In genomic region chr7:77831481-77831880, GRCh38 we compare ENCODE assay signal across 22 cellular contexts. TPM values are rescaled to one million over a fixed set of nuclear protein-coding genes. Genes with fewer than 3 reads are reported as not detected.
DNase-seq lines count a peak whose midpoint lies in the region; ATAC-seq and TF ChIP-seq lines count a peak whose summit lies in the region.
"Had no signal": no experiment of that assay in that cellular context is flagged by ENCODE, and none has a peak within 500 bp of the region (broad histone marks: within the 10 kb centered on the region; RNA-seq: fewer than 3 reads in every experiment).

No MANE protein-coding gene starts in this region.

- H3K4me3 Mint-ChIP-seq in activated CD8-positive, alpha-beta T cell treated with anti-CD3 and anti-CD28 coated beads for 36 hours: no peak overlapping the region
- no peak overlapping the region for H3K4me3 Mint-ChIP-seq in activated CD8-positive, alpha-beta T cell treated with anti-CD3 and anti-CD28 coated beads, Interleukin-2, amount 10 ng/mL, durations not matched to agents 7 days and 5 days
- H3K4me3 Mint-ChIP-seq in activated naive CD4-positive, alpha-beta T cell treated with anti-CD3 and anti-CD28 coated beads, Interleukin-2, amount 10 ng/mL, durations not matched to agents 7 days and 5 days: no peak overlapping the region
- no peak overlapping the region for H3K4me3 Mint-ChIP-seq in progenitor cell of endocrine pancreas (ENCODE audit: low read depth)
- H3K4me3 Mint-ChIP-seq: stimulated activated naive CD8-positive, alpha-beta T cell treated with anti-CD3 and anti-CD28 coated beads, Interleukin-15, Interleukin-2, amounts not matched to agents 100 ng/mL and 50 ng/mL, for 24 hours had no signal

- peaks cover 11% of the 10 kb centered on the region for H3K36me3 Mint-ChIP-seq in activated CD8-positive, alpha-beta T cell treated with anti-CD3 and anti-CD28 coated beads for 36 hours (ENCODE audit: low read depth)
- H3K36me3 Mint-ChIP-seq in activated CD8-positive, alpha-beta T cell treated with anti-CD3 and anti-CD28 coated beads, Interleukin-2, amount 10 ng/mL, durations not matched to agents 7 days and 5 days (ENCODE audit: low read depth): peaks cover 17% of the 10 kb centered on the region
- peaks cover 24% of the 10 kb centered on the region for H3K36me3 Mint-ChIP-seq in activated naive CD4-positive, alpha-beta T cell treated with anti-CD3 and anti-CD28 coated beads, Interleukin-2, amount 10 ng/mL, durations not matched to agents 7 days and 5 days
- no peaks in the 10 kb centered on the region for H3K36me3 Mint-ChIP-seq in progenitor cell of endocrine pancreas (ENCODE audit: insufficient read depth)

- no peaks in the 10 kb centered on the region for H3K9me3 ChIP-seq in SK-N-MC (ENCODE audit: low read depth, low read length)
- H3K9me3 ChIP-seq: ascending aorta had no signal

- H3K4me3 ChIP-seq in SK-N-MC: no peak overlapping the region
- H3K4me3 ChIP-seq: ascending aorta, coronary artery, esophagus muscularis mucosa had no signal

- POLR2A ChIA-PET in activated CD8-positive, alpha-beta T cell treated with anti-CD3 and anti-CD28 coated beads for 36 hours (lab: Charles Lee): no interaction called here
- POLR2A ChIA-PET in activated CD8-positive, alpha-beta T cell treated with anti-CD3 and anti-CD28 coated beads, Interleukin-2, amount 10 ng/mL, durations not matched to agents 7 days and 5 days (lab: Charles Lee): no interaction called here

- intact Hi-C loops in activated CD8-positive, alpha-beta T cell treated with anti-CD3 and anti-CD28 coated beads for 36 hours (cut with micrococcal nuclease): no loop called here

- CTCF ChIA-PET in activated CD8-positive, alpha-beta T cell treated with anti-CD3 and anti-CD28 coated beads for 36 hours (lab: Charles Lee): interaction anchor here (0.6 kb wide), 1 partner anchor 32 kb away, joined by 4 read pairs; no protein-coding TSS in a partner anchor
- CTCF ChIA-PET in activated CD8-positive, alpha-beta T cell treated with anti-CD3 and anti-CD28 coated beads, Interleukin-2, amount 10 ng/mL, durations not matched to agents 7 days and 5 days (lab: Charles Lee): no interaction called here
- CTCF ChIA-PET in activated naive CD4-positive, alpha-beta T cell treated with anti-CD3 and anti-CD28 coated beads, Interleukin-2, amount 10 ng/mL, durations not matched to agents 7 days and 5 days (lab: Charles Lee): no interaction called here

- ATAC-seq in activated CD8-positive, alpha-beta T cell treated with anti-CD3 and anti-CD28 coated beads for 36 hours: peak; percentile 56
- no peak for ATAC-seq in activated CD8-positive, alpha-beta T cell treated with anti-CD3 and anti-CD28 coated beads, Interleukin-2, amount 10 ng/mL, durations not matched to agents 7 days and 5 days
- ATAC-seq in HG03342 (IDR thresholded peaks at IDR 0.05; ENCODE audit: unreplicated experiment): no peak
- ATAC-seq: PC-3 had no signal

- peak; percentile 24 for DNase-seq in activated CD8-positive, alpha-beta T cell treated with anti-CD3 and anti-CD28 coated beads for 36 hours
- DNase-seq in activated CD8-positive, alpha-beta T cell treated with anti-CD3 and anti-CD28 coated beads, Interleukin-2, amount 10 ng/mL, durations not matched to agents 7 days and 5 days: no peak
- DNase-seq in SK-N-MC (ENCODE audit: low read depth, low spot score) (no peak), progenitor cell of endocrine pancreas (ENCODE audit: low spot score, unreplicated experiment) (no peak)
- peak; percentile 22 for DNase-seq in activated naive CD4-positive, alpha-beta T cell treated with anti-CD3 and anti-CD28 coated beads, Interleukin-2, amount 10 ng/mL, durations not matched to agents 7 days and 5 days
- DNase-seq in stimulated activated CD4-positive, alpha-beta T cell treated with anti-CD3 and anti-CD28 coated beads, Interleukin-1b, Interleukin-23, amount 100 ng/mL, for 48 hours: peak; percentile 56
- DNase-seq in effector CD4-positive, alpha-beta T cell: no peak
- DNase-seq: ACHN, COR-L47, GDM1, H7, mesenchymal stem cell, MM.1S, NCI-H2029 treated with DMSO at 0.1 percent for 48 hours, NCI-H526, PC-3, retina had no signal

- no peak for TF ChIP-seq CTCF in activated CD8-positive, alpha-beta T cell treated with anti-CD3 and anti-CD28 coated beads for 36 hours (IDR thresholded peaks at IDR 0.05)
- no peak for TF ChIP-seq CTCF in progenitor cell of endocrine pancreas (IDR thresholded peaks at IDR 0.05; ENCODE audit: unreplicated experiment)

- H3K4me1 Mint-ChIP-seq in activated CD8-positive, alpha-beta T cell treated with anti-CD3 and anti-CD28 coated beads for 36 hours (ENCODE audit: low read depth): peaks cover 44% of the 10 kb centered on the region
- peaks cover 30% of the 10 kb centered on the region for H3K4me1 Mint-ChIP-seq in activated CD8-positive, alpha-beta T cell treated with anti-CD3 and anti-CD28 coated beads, Interleukin-2, amount 10 ng/mL, durations not matched to agents 7 days and 5 days (ENCODE audit: low read depth)
- peaks cover 57% of the 10 kb centered on the region for H3K4me1 Mint-ChIP-seq in activated naive CD4-positive, alpha-beta T cell treated with anti-CD3 and anti-CD28 coated beads, Interleukin-2, amount 10 ng/mL, durations not matched to agents 7 days and 5 days
- peaks cover 6% of the 10 kb centered on the region for H3K4me1 Mint-ChIP-seq in progenitor cell of endocrine pancreas (ENCODE audit: low read depth)

- no peaks in the 10 kb centered on the region for H3K27me3 Mint-ChIP-seq in activated CD8-positive, alpha-beta T cell treated with anti-CD3 and anti-CD28 coated beads for 36 hours
- H3K27me3 Mint-ChIP-seq in activated CD8-positive, alpha-beta T cell treated with anti-CD3 and anti-CD28 coated beads, Interleukin-2, amount 10 ng/mL, durations not matched to agents 7 days and 5 days (ENCODE audit: low read depth): no peaks in the 10 kb centered on the region
- no peaks in the 10 kb centered on the region for H3K27me3 Mint-ChIP-seq in activated naive CD4-positive, alpha-beta T cell treated with anti-CD3 and anti-CD28 coated beads, Interleukin-2, amount 10 ng/mL, durations not matched to agents 7 days and 5 days
- H3K27me3 Mint-ChIP-seq in progenitor cell of endocrine pancreas: no peaks in the 10 kb centered on the region
- H3K27me3 Mint-ChIP-seq: stimulated activated naive CD8-positive, alpha-beta T cell treated with anti-CD3 and anti-CD28 coated beads, Interleukin-15, Interleukin-2, amounts not matched to agents 100 ng/mL and 50 ng/mL, for 24 hours had no signal

- no peak overlapping the region for H3K9ac ChIP-seq in SK-N-MC (ENCODE audit: insufficient read length)

- H3K9me3 Mint-ChIP-seq in activated CD8-positive, alpha-beta T cell treated with anti-CD3 and anti-CD28 coated beads for 36 hours: no peaks in the 10 kb centered on the region
- H3K9me3 Mint-ChIP-seq in activated CD8-positive, alpha-beta T cell treated with anti-CD3 and anti-CD28 coated beads, Interleukin-2, amount 10 ng/mL, durations not matched to agents 7 days and 5 days (ENCODE audit: insufficient read depth): peaks cover 6% of the 10 kb centered on the region
- peaks cover 9% of the 10 kb centered on the region for H3K9me3 Mint-ChIP-seq in activated naive CD4-positive, alpha-beta T cell treated with anti-CD3 and anti-CD28 coated beads, Interleukin-2, amount 10 ng/mL, durations not matched to agents 7 days and 5 days
- no peaks in the 10 kb centered on the region for H3K9me3 Mint-ChIP-seq in progenitor cell of endocrine pancreas (ENCODE audit: low read depth)
- H3K9me3 Mint-ChIP-seq: stimulated activated naive CD8-positive, alpha-beta T cell treated with anti-CD3 and anti-CD28 coated beads, Interleukin-15, Interleukin-2, amounts not matched to agents 100 ng/mL and 50 ng/mL, for 24 hours had no signal

- peaks cover 4% of the 10 kb centered on the region; the same call in 1 of the 2 replicates for H3K36me3 ChIP-seq in SK-N-MC (ENCODE audit: insufficient read depth, low read length)
- H3K36me3 ChIP-seq: ascending aorta, esophagus muscularis mucosa had no signal

- peak overlapping the region; percentile 5; the same call in 1 of the 2 replicates for H3K27ac ChIP-seq in SK-N-MC
- H3K27ac ChIP-seq: ascending aorta, coronary artery, esophagus muscularis mucosa had no signal

- H3K27ac Mint-ChIP-seq in activated CD8-positive, alpha-beta T cell treated with anti-CD3 and anti-CD28 coated beads for 36 hours: no peak overlapping the region
- H3K27ac Mint-ChIP-seq in activated CD8-positive, alpha-beta T cell treated with anti-CD3 and anti-CD28 coated beads, Interleukin-2, amount 10 ng/mL, durations not matched to agents 7 days and 5 days: no peak overlapping the region
- H3K27ac Mint-ChIP-seq in activated naive CD4-positive, alpha-beta T cell treated with anti-CD3 and anti-CD28 coated beads, Interleukin-2, amount 10 ng/mL, durations not matched to agents 7 days and 5 days: peak overlapping the region; percentile 77
- no peak overlapping the region for H3K27ac Mint-ChIP-seq in progenitor cell of endocrine pancreas
- H3K27ac Mint-ChIP-seq: stimulated activated naive CD8-positive, alpha-beta T cell treated with anti-CD3 and anti-CD28 coated beads, Interleukin-15, Interleukin-2, amounts not matched to agents 100 ng/mL and 50 ng/mL, for 24 hours had no signal

RNA-seq across cellular contexts. Expression of gene PHTF2, which starts 32.9 kb away (rescaled TPM):
- 10 to 100 TPM; 25.2 to 25.4 TPM for total RNA-seq in activated CD8-positive, alpha-beta T cell treated with anti-CD3 and anti-CD28 coated beads for 36 hours
- total RNA-seq in activated CD8-positive, alpha-beta T cell treated with anti-CD3 and anti-CD28 coated beads, Interleukin-2, amount 10 ng/mL, durations not matched to agents 7 days and 5 days: 10 to 100 TPM; 34.9 to 39.1 TPM
- total RNA-seq in progenitor cell of endocrine pancreas: 12.3 and 13.0 TPM in 2 replicates

RNA-seq across cellular contexts. Expression of gene TMEM60, which starts 33.2 kb away (rescaled TPM):
- 1 to 10 TPM; 8.1 to 8.6 TPM for total RNA-seq in activated CD8-positive, alpha-beta T cell treated with anti-CD3 and anti-CD28 coated beads for 36 hours
- total RNA-seq in activated CD8-positive, alpha-beta T cell treated with anti-CD3 and anti-CD28 coated beads, Interleukin-2, amount 10 ng/mL, durations not matched to agents 7 days and 5 days: 10 to 100 TPM; 14.1 to 14.8 TPM
- 17.9 and 20.7 TPM in 2 replicates for total RNA-seq in progenitor cell of endocrine pancreas
- total RNA-seq: ascending aorta had no signal

Comparison
In these comparisons a context has a peak if more than half of its experiments do, and no peak if none do; other contexts are left out.
1. DNase-seq: peak in activated CD8-positive, alpha-beta T cell treated with anti-CD3 and anti-CD28 coated beads for 36 hours (single experiment), activated naive CD4-positive, alpha-beta T cell treated with anti-CD3 and anti-CD28 coated beads, Interleukin-2, amount 10 ng/mL, durations not matched to agents 7 days and 5 days (single experiment) and stimulated activated CD4-positive, alpha-beta T cell treated with anti-CD3 and anti-CD28 coated beads, Interleukin-1b, Interleukin-23, amount 100 ng/mL, for 48 hours (single experiment); none in activated CD8-positive, alpha-beta T cell treated with anti-CD3 and anti-CD28 coated beads, Interleukin-2, amount 10 ng/mL, durations not matched to agents 7 days and 5 days (single experiment), SK-N-MC (single experiment), effector CD4-positive, alpha-beta T cell (single experiment) and progenitor cell of endocrine pancreas (single experiment).